Comparison of ENCODE assay signal across 22 cellular contexts in genomic region chr2:126792993-126793392, GRCh38.
"Had no signal": no experiment of that assay in that cellular context is flagged by ENCODE, and none has a peak within 500 bp of the region (broad histone marks: within the 10 kb centered on the region; RNA-seq: fewer than 3 reads in every experiment).

No MANE protein-coding gene starts in this region.

- H3K36me3 Mint-ChIP-seq: activated naive CD4-positive, alpha-beta T cell treated with anti-CD3 and anti-CD28 coated beads, Interleukin-2, amount 10 ng/mL, durations not matched to agents 7 days and 5 days; naive B cell; neural progenitor cell; T-cell; WTC11 had no signal

- H2AFZ ChIP-seq: neural progenitor cell had no signal

- H3K36me3 ChIP-seq: cardiac muscle cell, lower lobe of right lung, neural progenitor cell, thyroid gland had no signal

- H3K4me1 Mint-ChIP-seq: activated CD4-positive, alpha-beta memory T cell treated with anti-CD3 and anti-CD28 coated beads, Interleukin-2, amount 10 ng/mL, durations not matched to agents 7 days and 5 days; activated CD4-positive, alpha-beta T cell treated with anti-CD3 and anti-CD28 coated beads, Interleukin-2, amount 10 ng/mL, durations not matched to agents 24 days and 14 days; activated naive CD4-positive, alpha-beta T cell treated with anti-CD3 and anti-CD28 coated beads, Interleukin-2, amount 10 ng/mL, durations not matched to agents 7 days and 5 days; naive B cell; T-cell had no signal

- DNase-seq: activated CD4-positive, alpha-beta memory T cell treated with anti-CD3 and anti-CD28 coated beads, Interleukin-2, amount 10 ng/mL, durations not matched to agents 7 days and 5 days; activated CD4-positive, alpha-beta T cell treated with anti-CD3 and anti-CD28 coated beads, Interleukin-2, amount 10 ng/mL, durations not matched to agents 24 days and 14 days; activated naive CD4-positive, alpha-beta T cell treated with anti-CD3 and anti-CD28 coated beads, Interleukin-2, amount 10 ng/mL, durations not matched to agents 7 days and 5 days; activated T-cell treated with anti-CD3 and anti-CD28 coated beads, Interleukin-2, amount 50 U/mL, for 48 hours; anterior cingulate cortex; body of pancreas; effector CD4-positive, alpha-beta T cell; erythroblast; foreskin fibroblast; kidney; lower lobe of right lung; mesendoderm; naive B cell; stimulated activated CD4-positive, alpha-beta T cell treated with anti-CD3 and anti-CD28 coated beads, Interleukin-4, amount 100 ng/mL, for 24 hours; stimulated activated naive CD4-positive, alpha-beta T cell treated with Interleukin-2 at 50 U/mL for 16 hours; T-cell; thyroid gland had no signal

- H3K27ac ChIP-seq: body of pancreas, cardiac muscle cell, lower lobe of right lung, neural progenitor cell, thyroid gland had no signal

- H3K9me3 Mint-ChIP-seq: activated CD4-positive, alpha-beta memory T cell treated with anti-CD3 and anti-CD28 coated beads, Interleukin-2, amount 10 ng/mL, durations not matched to agents 7 days and 5 days; activated CD4-positive, alpha-beta T cell treated with anti-CD3 and anti-CD28 coated beads, Interleukin-2, amount 10 ng/mL, durations not matched to agents 24 days and 14 days; activated naive CD4-positive, alpha-beta T cell treated with anti-CD3 and anti-CD28 coated beads, Interleukin-2, amount 10 ng/mL, durations not matched to agents 7 days and 5 days; dendritic cell treated with granulocyte-macrophage colony-stimulating factor and Interleukin-4, amounts not matched to agents 40 ng/mL and 50 ng/mL, for 4 days; T-cell; WTC11 had no signal

- H3K9ac ChIP-seq: neural progenitor cell had no signal

- FAIRE-seq: kidney had no signal

- H3K4me1 ChIP-seq: body of pancreas, lower lobe of right lung, neural progenitor cell, thyroid gland had no signal

- H3K27me3 ChIP-seq: body of pancreas, cardiac muscle cell, neural progenitor cell, thyroid gland had no signal

- H3K27ac Mint-ChIP-seq: activated CD4-positive, alpha-beta memory T cell treated with anti-CD3 and anti-CD28 coated beads, Interleukin-2, amount 10 ng/mL, durations not matched to agents 7 days and 5 days; activated CD4-positive, alpha-beta T cell treated with anti-CD3 and anti-CD28 coated beads, Interleukin-2, amount 10 ng/mL, durations not matched to agents 24 days and 14 days; activated naive CD4-positive, alpha-beta T cell treated with anti-CD3 and anti-CD28 coated beads, Interleukin-2, amount 10 ng/mL, durations not matched to agents 7 days and 5 days; dendritic cell treated with granulocyte-macrophage colony-stimulating factor and Interleukin-4, amounts not matched to agents 40 ng/mL and 50 ng/mL, for 4 days; neural progenitor cell; progenitor cell of endocrine pancreas; T-cell; WTC11 had no signal

- H3K4me2 ChIP-seq: neural progenitor cell had no signal

- ATAC-seq: body of pancreas, T-cell had no signal

- H3K4me3 ChIP-seq: body of pancreas, cardiac muscle cell, lower lobe of right lung, neural progenitor cell, thyroid gland had no signal

- H3K9me3 ChIP-seq: body of pancreas, lower lobe of right lung, thyroid gland had no signal

- H3K4me3 Mint-ChIP-seq: activated CD4-positive, alpha-beta memory T cell treated with anti-CD3 and anti-CD28 coated beads, Interleukin-2, amount 10 ng/mL, durations not matched to agents 7 days and 5 days; activated CD4-positive, alpha-beta T cell treated with anti-CD3 and anti-CD28 coated beads, Interleukin-2, amount 10 ng/mL, durations not matched to agents 24 days and 14 days; activated naive CD4-positive, alpha-beta T cell treated with anti-CD3 and anti-CD28 coated beads, Interleukin-2, amount 10 ng/mL, durations not matched to agents 7 days and 5 days; dendritic cell treated with granulocyte-macrophage colony-stimulating factor and Interleukin-4, amounts not matched to agents 40 ng/mL and 50 ng/mL, for 4 days; naive B cell; neural progenitor cell; T-cell; WTC11 had no signal
